Comparison of ENCODE assay signal across 9 cellular contexts in genomic region chr3:105997800-105998526, GRCh38.
DNase-seq lines count a peak whose midpoint lies in the region; ATAC-seq, FAIRE-seq and TF ChIP-seq lines count a peak whose summit lies in the region.
"Had no signal": no experiment of that assay in that cellular context is flagged by ENCODE, and none has a peak within 500 bp of the region (broad histone marks: within the 10 kb centered on the region; RNA-seq: fewer than 3 reads in every experiment).

No MANE protein-coding gene starts in this region.

- H3K27ac ChIP-seq in mesodermal cell (ENCODE audit: low read depth, low read length, severe bottlenecking) = peak overlapping the region; percentile 97
- no peak overlapping the region for H3K27ac ChIP-seq in ovary

- TF ChIP-seq POLR2A in NB4 (IDR thresholded peaks at IDR 0.05; ENCODE audit: extremely low read depth, insufficient read length) (no peak), ovary (IDR thresholded peaks at IDR 0.05) (no peak)

- no peak for TF ChIP-seq EP300 in ovary (IDR thresholded peaks at IDR 0.05)

- peak overlapping the region; percentile 34 for H3K4me3 ChIP-seq in NB4 (ENCODE audit: low read depth, low read length)
- no peak overlapping the region for H3K4me3 ChIP-seq in bronchial epithelial cell (ENCODE audit: low read depth, low read length)
- no peak overlapping the region for H3K4me3 ChIP-seq in mesodermal cell (ENCODE audit: extremely low read depth, insufficient read depth, low read length, poor library complexity, severe bottlenecking)
- H3K4me3 ChIP-seq in ovary = no peak overlapping the region
- H3K4me3 ChIP-seq in BE2C (ENCODE audit: low read depth, low read length) = no peak overlapping the region

- ATAC-seq in HG02884 (IDR thresholded peaks at IDR 0.05; ENCODE audit: unreplicated experiment) = no peak

- FAIRE-seq in bronchial epithelial cell (lab: Jason Lieb, UNC) = peak; percentile 98

- peaks cover 15% of the 10 kb centered on the region for H3K4me1 ChIP-seq in mesodermal cell (ENCODE audit: control insufficient read depth, insufficient read depth, low read length, poor library complexity, severe bottlenecking)
- no peaks in the 10 kb centered on the region for H3K4me1 ChIP-seq in ovary (ENCODE audit: insufficient read depth)
- H3K4me1 ChIP-seq in BE2C = no peaks in the 10 kb centered on the region

- H3K27me3 ChIP-seq in bronchial epithelial cell (ENCODE audit: control insufficient read depth, insufficient read depth, low read length) = no peaks in the 10 kb centered on the region
- H3K27me3 ChIP-seq in ovary = no peaks in the 10 kb centered on the region
- no peaks in the 10 kb centered on the region for H3K27me3 ChIP-seq in BE2C

- TF ChIP-seq CTCF in NB4 (IDR thresholded peaks at IDR 0.05; ENCODE audit: low read depth, low read length) (no peak), bronchial epithelial cell (IDR thresholded peaks at IDR 0.05; ENCODE audit: insufficient read depth, low read length, severe bottlenecking) (no peak), ovary (IDR thresholded peaks at IDR 0.05) (no peak), BE2C (IDR thresholded peaks at IDR 0.05; ENCODE audit: low read depth, low read length) (no peak)

- peak; percentile 78 for DNase-seq in CD1c-positive myeloid dendritic cell (ENCODE audit: extremely low spot score)
- peak; percentile 74 for DNase-seq in NB4 (ENCODE audit: low read depth)
- peak; percentile 99 for DNase-seq in bronchial epithelial cell (ENCODE audit: low read depth)
- DNase-seq in ovary = no peak
- no peak for DNase-seq in BE2C
- no peak for DNase-seq in mesenteric fat pad (ENCODE audit: low spot score)
- DNase-seq: NK-92 treated with Interleukin-12 subunit alpha and Interleukin-12 subunit beta, amount 100 ng/mL, for 24 hours had no signal

- H3K9me3 ChIP-seq in mesodermal cell (ENCODE audit: control insufficient read depth, low read length) (peaks cover 5% of the 10 kb centered on the region), ovary (no peaks in the 10 kb centered on the region), BE2C (no peaks in the 10 kb centered on the region)

- H3K36me3 ChIP-seq in bronchial epithelial cell (ENCODE audit: control insufficient read depth, insufficient read depth, low read length) (no peaks in the 10 kb centered on the region), mesodermal cell (ENCODE audit: control insufficient read depth, insufficient read depth, low read length) (no peaks in the 10 kb centered on the region), ovary (no peaks in the 10 kb centered on the region), BE2C (no peaks in the 10 kb centered on the region)

- WGBS in mesodermal cell (ENCODE audit: insufficient coverage in 2 of 2), 2 experiments = 80 to 83% methylated on average over 3 of the region's 3 CpGs
- WGBS in ovary, 3 donors = 68 to 84% (median 77%) methylated on average over 3 of the region's 3 CpGs

- intact Hi-C loops in ovary (cut with DNase I) = no loop called here

Comparison
In these comparisons a context has a peak if more than half of its experiments do, and no peak if none do; other contexts are left out.
1. DNase-seq: peak in CD1c-positive myeloid dendritic cell (single experiment), NB4 (single experiment) and bronchial epithelial cell (single experiment); none in ovary (0 of 5), BE2C (single experiment) and mesenteric fat pad (single experiment).